Comparison of ENCODE assay signal across 18 cellular contexts in genomic region chr12:108066583-108067234, GRCh38.
"Had no signal": no experiment of that assay in that cellular context is flagged by ENCODE, and none has a peak within 500 bp of the region (broad histone marks: within the 10 kb centered on the region; RNA-seq: fewer than 3 reads in every experiment).

No MANE protein-coding gene starts in this region.

- H3K27me3 ChIP-seq: ovary, right atrium auricular region, thyroid gland had no signal

- H3K36me3 ChIP-seq: heart left ventricle, ovary, prostate gland, right atrium auricular region, thyroid gland had no signal

- H3K4me3 ChIP-seq: heart left ventricle, ovary, prostate gland, right atrium auricular region, thyroid gland had no signal

- ATAC-seq: activated naive CD4-positive, alpha-beta T cell treated with anti-CD3 and anti-CD28 coated beads, Interleukin-2, amount 50 U/mL, for 72 hours; activated T-helper 17 cell treated with anti-CD3 and anti-CD28 coated beads, Interleukin-2, amount 50 U/mL, for 72 hours; heart left ventricle; left ventricle myocardium superior; natural killer cell treated with Interleukin-12 subunit alpha and Interleukin-12 subunit beta and Interleukin-15 and Interleukin-18, amount 100 ng/mL, for 72 hours; stimulated activated naive CD8-positive, alpha-beta T cell treated with anti-CD3 and anti-CD28 coated beads, Interleukin-15, Interleukin-2, amounts not matched to agents 100 U/mL and 50 U/mL, for 24 hours had no signal

- FAIRE-seq: endometrium, islet of Langerhans had no signal

- H3K27ac ChIP-seq: heart left ventricle, ovary, prostate gland, right atrium auricular region, thyroid gland had no signal

- DNase-seq: activated T-cell treated with anti-CD3 and anti-CD28 coated beads, Interleukin-2, amount 50 U/mL, for 1 hour; aorta; effector CD4-positive, alpha-beta T cell; heart left ventricle; left ventricle myocardium superior; mammary epithelial cell; midbrain; ovary; stimulated activated CD4-positive, alpha-beta T cell treated with anti-CD3 and anti-CD28 coated beads, Interleukin-4, amount 100 ng/mL, for 4 hours; stimulated activated naive CD8-positive, alpha-beta T cell treated with anti-CD3 and anti-CD28 coated beads, Interleukin-15, Interleukin-2, amounts not matched to agents 100 U/mL and 50 U/mL, for 24 hours; thyroid gland had no signal

- H3K4me1 ChIP-seq: heart left ventricle, prostate gland, right atrium auricular region, thyroid gland had no signal

- H3K9me3 ChIP-seq: ovary, prostate gland, right atrium auricular region, thyroid gland had no signal
